In genomic region chr11:72225411-72225951, GRCh38 we compare ENCODE assay signal across 9 cellular contexts. TPM values are rescaled to one million over a fixed set of nuclear protein-coding genes. Genes with fewer than 3 reads are reported as not detected.
DNase-seq lines count a peak whose midpoint lies in the region; ATAC-seq and TF ChIP-seq lines count a peak whose summit lies in the region.
"Had no signal": no experiment of that assay in that cellular context is flagged by ENCODE, and none has a peak within 500 bp of the region (broad histone marks: within the 10 kb centered on the region; RNA-seq: fewer than 3 reads in every experiment).

No MANE protein-coding gene starts in this region.

- peak in 1 of 2 donors; percentile 8 for ATAC-seq in activated naive CD4-positive, alpha-beta T cell treated with anti-CD3 and anti-CD28 coated beads, Interleukin-2, amount 50 U/mL, for 72 hours
- ATAC-seq in HG02610 (IDR thresholded peaks at IDR 0.05; ENCODE audit: unreplicated experiment) (no peak), HG03139 (IDR thresholded peaks at IDR 0.05; ENCODE audit: unreplicated experiment) (no peak)

- H3K27ac ChIP-seq in layer of hippocampus (ENCODE audit: low read depth, low read length) (peak overlapping the region; percentile 89), substantia nigra (ENCODE audit: low read depth, low read length, poor library complexity, severe bottlenecking) (peak overlapping the region; percentile 89)

- H3K36me3 Mint-ChIP-seq in activated naive CD4-positive, alpha-beta T cell treated with anti-CD3 and anti-CD28 coated beads, Interleukin-2, amount 50 U/mL, for 72 hours, result peaks cover 5% of the 10 kb centered on the region in 2 donors

- DNase-seq in BJ (ENCODE audit: low read depth) (no peak), HT-29 (ENCODE audit: low spot score) (peak; percentile 26), substantia nigra (lab: John Stamatoyannopoulos, UW) (no peak), NCI-H187 (lab: John Stamatoyannopoulos, UW) (no peak)
- no peak for DNase-seq in activated naive CD4-positive, alpha-beta T cell treated with anti-CD3 and anti-CD28 coated beads, Interleukin-2, amount 50 U/mL, for 72 hours (ENCODE audit: low spot score in 2 of 2)

- peak overlapping the region; percentile 13 to 38 for H3K27ac Mint-ChIP-seq in activated naive CD4-positive, alpha-beta T cell treated with anti-CD3 and anti-CD28 coated beads, Interleukin-2, amount 50 U/mL, for 72 hours

- peaks cover 29% of the 10 kb centered on the region for H3K36me3 ChIP-seq in BJ (ENCODE audit: control insufficient read depth, insufficient read depth, low read length)

- no peaks in the 10 kb centered on the region for H3K27me3 ChIP-seq in BJ (ENCODE audit: control insufficient read depth, insufficient read depth, low read length)
- H3K27me3 ChIP-seq in layer of hippocampus (ENCODE audit: control insufficient read depth, insufficient read depth, low read length), result no peaks in the 10 kb centered on the region

- CTCF ChIA-PET in BJ (lab: Yijun Ruan, JAX), result interaction anchor here (7.5 kb wide), 1 partner anchor 12 kb away, joined by 57 read pairs; no protein-coding TSS in a partner anchor

- no peaks in the 10 kb centered on the region for H3K9me3 Mint-ChIP-seq in activated naive CD4-positive, alpha-beta T cell treated with anti-CD3 and anti-CD28 coated beads, Interleukin-2, amount 50 U/mL, for 72 hours

- POLR2A ChIA-PET in BJ (lab: Charles Lee), result interaction anchor here (0.9 kb wide), 1 partner anchor 127 kb away, joined by 3 read pairs; no protein-coding TSS in a partner anchor

- no peak for TF ChIP-seq CTCF in BJ (IDR thresholded peaks at IDR 0.05; ENCODE audit: insufficient read depth, low read depth, low read length)

- peak overlapping the region; percentile 81 for H3K4me3 ChIP-seq in BJ (ENCODE audit: low read depth, low read length)

RNA-seq across cellular contexts. Expression of gene INPPL1, which starts 0.9 kb away (rescaled TPM):
- polyA plus RNA-seq in BJ (2011; rRNA removed), result 114 and 164 TPM in 2 replicates
- polyA minus RNA-seq in BJ (2011; rRNA and poly(A)+ RNA removed), result 148 and 217 TPM in 2 replicates
- total RNA-seq in HT-29 (2014; rRNA removed; shearing (Covaris generic)), result 97.2 and 133 TPM in 2 replicates
- total RNA-seq in activated naive CD4-positive, alpha-beta T cell treated with anti-CD3 and anti-CD28 coated beads, Interleukin-2, amount 50 U/mL, for 72 hours, result 100 to 1,000 TPM in 1 of 2 donors, 10 to 100 TPM in 1; 97.0 to 132 TPM

RNA-seq across cellular contexts. Expression of gene FOLR2, which starts 8.9 kb away (rescaled TPM):
- not detected in 2 replicates for polyA plus RNA-seq in BJ (2011; rRNA removed)
- not detected in 2 replicates for polyA minus RNA-seq in BJ (2011; rRNA and poly(A)+ RNA removed)
- total RNA-seq in HT-29 (2014; rRNA removed; shearing (Covaris generic)), result not detected in 2 replicates
- total RNA-seq in activated naive CD4-positive, alpha-beta T cell treated with anti-CD3 and anti-CD28 coated beads, Interleukin-2, amount 50 U/mL, for 72 hours, result not detected
- total RNA-seq: lung microvascular endothelial cell had no signal

RNA-seq across cellular contexts. Expression of gene PHOX2A, which starts 18.5 kb away (rescaled TPM):
- polyA plus RNA-seq in BJ (2011; rRNA removed), result not detected in 2 replicates
- not detected in 2 replicates for polyA minus RNA-seq in BJ (2011; rRNA and poly(A)+ RNA removed)
- total RNA-seq in HT-29 (2014; rRNA removed; shearing (Covaris generic)), result not detected in 2 replicates
- not detected for total RNA-seq in activated naive CD4-positive, alpha-beta T cell treated with anti-CD3 and anti-CD28 coated beads, Interleukin-2, amount 50 U/mL, for 72 hours
- total RNA-seq: lung microvascular endothelial cell had no signal

RNA-seq across cellular contexts. Expression of gene FOLR1, which starts 33.5 kb away (rescaled TPM):
- polyA plus RNA-seq in BJ (2011; rRNA removed), result 0.83 and 1.2 TPM in 2 replicates
- 0.24 TPM in 1 of 2 replicates, not detected in the other for polyA minus RNA-seq in BJ (2011; rRNA and poly(A)+ RNA removed)
- total RNA-seq in HT-29 (2014; rRNA removed; shearing (Covaris generic)), result 6.1 and 6.2 TPM in 2 replicates
- not detected for total RNA-seq in activated naive CD4-positive, alpha-beta T cell treated with anti-CD3 and anti-CD28 coated beads, Interleukin-2, amount 50 U/mL, for 72 hours
- total RNA-seq: lung microvascular endothelial cell had no signal
